In the genomic region with DNA sequence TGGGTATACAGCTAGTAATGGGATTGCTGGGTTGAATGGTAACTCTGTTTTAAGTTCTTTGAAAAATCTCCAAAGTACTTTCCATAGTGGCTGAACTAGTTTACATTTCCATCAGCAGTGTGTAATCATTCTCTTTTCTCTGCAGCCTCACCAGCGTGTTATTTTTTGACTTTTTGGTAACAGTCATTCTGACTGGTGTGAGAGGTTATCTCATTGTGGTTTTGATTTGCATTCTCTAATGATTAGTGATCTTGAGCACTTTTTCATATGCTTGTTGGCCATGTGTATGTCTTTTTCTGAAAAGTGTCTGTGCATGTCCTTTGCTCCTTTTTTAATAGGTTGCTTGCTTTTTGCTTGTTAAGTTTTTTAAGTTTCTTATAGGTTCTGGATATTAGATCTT, we compare ENCODE assay signal across 29 cellular contexts.
DNase-seq lines count a peak whose midpoint lies in the region; ATAC-seq, FAIRE-seq and TF ChIP-seq lines count a peak whose summit lies in the region.
"Had no signal": no experiment of that assay in that cellular context is flagged by ENCODE, and none has a peak within 500 bp of the region (broad histone marks: within the 10 kb centered on the region; RNA-seq: fewer than 3 reads in every experiment).

No MANE protein-coding gene starts in this region.

- no peaks in the 10 kb centered on the region for H3K4me1 Mint-ChIP-seq in activated CD4-positive, alpha-beta T cell treated with anti-CD3 and anti-CD28 coated beads for 36 hours
- H3K4me1 Mint-ChIP-seq: activated naive CD4-positive, alpha-beta T cell treated with anti-CD3 and anti-CD28 coated beads, Interleukin-2, amount 50 U/mL, for 24 hours; IgD-negative memory B cell; naive thymus-derived CD4-positive, alpha-beta T cell had no signal

- H3K9me3 Mint-ChIP-seq in activated CD4-positive, alpha-beta T cell treated with anti-CD3 and anti-CD28 coated beads for 36 hours (ENCODE audit: low read depth) = no peaks in the 10 kb centered on the region
- H3K9me3 Mint-ChIP-seq: activated naive CD4-positive, alpha-beta T cell treated with anti-CD3 and anti-CD28 coated beads, Interleukin-2, amount 50 U/mL, for 24 hours had no signal

- intact Hi-C loops in activated CD4-positive, alpha-beta T cell treated with anti-CD3 and anti-CD28 coated beads for 36 hours (cut with DNase I, micrococcal nuclease) = no loop called here

- TF ChIP-seq POLR2A in H54 (IDR thresholded peaks at IDR 0.05; ENCODE audit: low read depth, low read length) = no peak

- CTCF ChIA-PET in activated CD4-positive, alpha-beta T cell treated with anti-CD3 and anti-CD28 coated beads for 36 hours (lab: Charles Lee) = no interaction called here

- no peak for ATAC-seq in GM19395 (IDR thresholded peaks at IDR 0.05; ENCODE audit: unreplicated experiment)
- ATAC-seq in activated CD4-positive, alpha-beta T cell treated with anti-CD3 and anti-CD28 coated beads for 36 hours = no peak
- ATAC-seq: left ventricle myocardium superior; naive thymus-derived CD4-positive, alpha-beta T cell; stimulated activated naive CD8-positive, alpha-beta T cell treated with anti-CD3 and anti-CD28 coated beads, Interleukin-15, Interleukin-2, amounts not matched to agents 100 U/mL and 50 U/mL, for 24 hours had no signal

- POLR2A ChIA-PET in activated CD4-positive, alpha-beta T cell treated with anti-CD3 and anti-CD28 coated beads for 36 hours (lab: Charles Lee) = no interaction called here

- H3K27me3 Mint-ChIP-seq in activated CD4-positive, alpha-beta T cell treated with anti-CD3 and anti-CD28 coated beads for 36 hours = peaks cover 11% of the 10 kb centered on the region
- H3K27me3 Mint-ChIP-seq: dendritic cell treated with granulocyte-macrophage colony-stimulating factor and Interleukin-4, amounts not matched to agents 40 ng/mL and 50 ng/mL, for 4 days; IgD-negative memory B cell had no signal

- H3K27ac Mint-ChIP-seq in activated CD4-positive, alpha-beta T cell treated with anti-CD3 and anti-CD28 coated beads for 36 hours = no peak overlapping the region
- H3K27ac Mint-ChIP-seq: activated CD4-positive, alpha-beta memory T cell treated with anti-CD3 and anti-CD28 coated beads for 36 hours; activated naive CD4-positive, alpha-beta T cell treated with anti-CD3 and anti-CD28 coated beads, Interleukin-2, amount 50 U/mL, for 24 hours; activated T-helper 2 cell treated with anti-CD3 and anti-CD28 coated beads, Interferon-gamma antibody, Interleukin-2, Interleukin-4, amounts not matched to agents 10 μg/mL and 5 μg/mL and 100 μg/mL, durations not matched to agents 14 hours and 24 hours and 36 hours; CD4-positive, alpha-beta T cell; dendritic cell treated with granulocyte-macrophage colony-stimulating factor and Interleukin-4, amounts not matched to agents 40 ng/mL and 50 ng/mL, for 4 days; IgD-negative memory B cell; naive thymus-derived CD4-positive, alpha-beta T cell had no signal

- no peak for TF ChIP-seq CTCF in fibroblast of villous mesenchyme (IDR thresholded peaks at IDR 0.05; ENCODE audit: insufficient read depth, low read depth, low read length)

- H3K4me3 ChIP-seq in fibroblast of villous mesenchyme (ENCODE audit: low read depth, low read length) = no peak overlapping the region
- H3K4me3 ChIP-seq: GM23248, prostate gland, testis had no signal

- H3K36me3 Mint-ChIP-seq in activated CD4-positive, alpha-beta T cell treated with anti-CD3 and anti-CD28 coated beads for 36 hours (ENCODE audit: low read depth) = no peaks in the 10 kb centered on the region
- H3K36me3 Mint-ChIP-seq: activated CD4-positive, alpha-beta memory T cell treated with anti-CD3 and anti-CD28 coated beads for 36 hours; activated naive CD4-positive, alpha-beta T cell treated with anti-CD3 and anti-CD28 coated beads, Interleukin-2, amount 50 U/mL, for 24 hours; IgD-negative memory B cell had no signal

- H3K4me3 Mint-ChIP-seq in activated CD4-positive, alpha-beta T cell treated with anti-CD3 and anti-CD28 coated beads for 36 hours = no peak overlapping the region
- H3K4me3 Mint-ChIP-seq: activated CD4-positive, alpha-beta memory T cell treated with anti-CD3 and anti-CD28 coated beads for 36 hours; activated naive CD4-positive, alpha-beta T cell treated with anti-CD3 and anti-CD28 coated beads, Interleukin-2, amount 50 U/mL, for 24 hours; CD4-positive, alpha-beta T cell; dendritic cell treated with granulocyte-macrophage colony-stimulating factor and Interleukin-4, amounts not matched to agents 40 ng/mL and 50 ng/mL, for 4 days; IgD-negative memory B cell; naive thymus-derived CD4-positive, alpha-beta T cell had no signal

- FAIRE-seq in H54 (lab: Jason Lieb, UNC) = peak; percentile 20
- FAIRE-seq: islet of Langerhans had no signal

- DNase-seq in Daoy (ENCODE audit: low read depth) (peak; percentile 28), H54 (ENCODE audit: insufficient read length, low spot score) (no peak), amniotic epithelial cell (ENCODE audit: low read depth) (peak; percentile 74), fibroblast of villous mesenchyme (ENCODE audit: low read depth) (peak; percentile 47), NCI-H2196 (lab: John Stamatoyannopoulos, UW; ENCODE audit: unreplicated experiment) (no peak), NCI-H146 (lab: John Stamatoyannopoulos, UW) (no peak)
- DNase-seq in activated CD4-positive, alpha-beta T cell treated with anti-CD3 and anti-CD28 coated beads for 36 hours = no peak
- DNase-seq: 8988T; activated CD4-positive, alpha-beta memory T cell treated with anti-CD3 and anti-CD28 coated beads for 36 hours; CD4-positive, alpha-beta T cell; central memory CD4-positive, alpha-beta T cell; GM23248; left ventricle myocardium superior; midbrain; naive thymus-derived CD4-positive, alpha-beta T cell; NCI-H1105 treated with DMSO at 0.1 percent for 48 hours; NCI-H2081 treated with DMSO at 0.1 percent for 48 hours; NCI-H82; nucleus accumbens; RPMI8226; stimulated activated naive CD8-positive, alpha-beta T cell treated with anti-CD3 and anti-CD28 coated beads, Interleukin-15, Interleukin-2, amounts not matched to agents 100 U/mL and 50 U/mL, for 24 hours; testis had no signal

Comparison
In these comparisons a context has a peak if more than half of its experiments do, and no peak if none do; other contexts are left out.
1. DNase-seq: peak in Daoy (single experiment), amniotic epithelial cell (single experiment) and fibroblast of villous mesenchyme (single experiment); none in H54 (single experiment), NCI-H2196 (single experiment), NCI-H146 (single experiment) and activated CD4-positive, alpha-beta T cell treated with anti-CD3 and anti-CD28 coated beads for 36 hours (single experiment).